Comparison of ENCODE assay signal across 1 cellular context in genomic region chr20:32624687-32625345, GRCh38.
TF ChIP-seq lines count a peak whose summit lies in the region.

No MANE protein-coding gene starts in this region.

TF ChIP-seq in HepG2, 621 proteins besides CTCF, POLR2A, EP300 and RAD21 (continued from another document):
- TF ChIP-seq ZNF280B (CRISPR knock-in tag; IDR thresholded peaks at IDR 0.05; ENCODE audit: borderline replicate concordance) (no peak), ZNF768 (CRISPR knock-in tag; IDR thresholded peaks at IDR 0.05) (peak; percentile 96), HDAC6 (IDR thresholded peaks at IDR 0.05; ENCODE audit: low read depth, low read length) (no peak), ZMYM3 (CRISPR knock-in tag; IDR thresholded peaks at IDR 0.05) (peak; percentile 87), ZFP36 (IDR thresholded peaks at IDR 0.05; ENCODE audit: borderline replicate concordance, low read depth, low read length, partially characterized antibody) (peak; percentile 28)
